In genomic region chr1:227778401-227778947, GRCh38 we compare ENCODE assay signal across 25 cellular contexts. TPM values are rescaled to one million over a fixed set of nuclear protein-coding genes. Genes with fewer than 3 reads are reported as not detected.
DNase-seq lines count a peak whose midpoint lies in the region; ATAC-seq and TF ChIP-seq lines count a peak whose summit lies in the region.
"Had no signal": no experiment of that assay in that cellular context is flagged by ENCODE, and none has a peak within 500 bp of the region (broad histone marks: within the 10 kb centered on the region; RNA-seq: fewer than 3 reads in every experiment).

No MANE protein-coding gene starts in this region.

- H3K27me3 ChIP-seq in naive thymus-derived CD4-positive, alpha-beta T cell (ENCODE audit: control insufficient read depth in 2 of 2, insufficient read depth in 2 of 2, low read length in 2 of 2) = no peaks in the 10 kb centered on the region
- H3K27me3 ChIP-seq: BLaER1 treated with 17β-estradiol and CSF1 and Interleukin-3, amounts not matched to agents 10 nM and 100 nM; breast epithelium; esophagus squamous epithelium; hepatocyte; thyroid gland had no signal

- ATAC-seq in HG02981 (IDR thresholded peaks at IDR 0.05; ENCODE audit: unreplicated experiment) (no peak), GM21717 (IDR thresholded peaks at IDR 0.05; ENCODE audit: unreplicated experiment) (no peak)
- ATAC-seq in naive thymus-derived CD4-positive, alpha-beta T cell = no peak
- ATAC-seq: Right ventricle myocardium inferior, T-helper 17 cell had no signal

- H3K27ac Mint-ChIP-seq in osteocyte (ENCODE audit: unreplicated experiment) = no peak overlapping the region
- no peak overlapping the region for H3K27ac Mint-ChIP-seq in naive thymus-derived CD4-positive, alpha-beta T cell
- H3K27ac Mint-ChIP-seq: activated naive CD4-positive, alpha-beta T cell treated with anti-CD3 and anti-CD28 coated beads, Interleukin-2, amount 10 ng/mL, durations not matched to agents 7 days and 5 days; IgD-negative memory B cell; T-helper 17 cell had no signal

- TF ChIP-seq EP300 in Ishikawa (IDR thresholded peaks at IDR 0.05; ENCODE audit: borderline replicate concordance) = 0 out of 2 replicates have a peak, but pooled peaks have one; percentile 67

- peaks cover 18% of the 10 kb centered on the region for H3K36me3 Mint-ChIP-seq in osteocyte (ENCODE audit: unreplicated experiment)
- peaks cover 0 to 29% (median 7%) of the 10 kb centered on the region in 5 donors for H3K36me3 Mint-ChIP-seq in naive thymus-derived CD4-positive, alpha-beta T cell
- H3K36me3 Mint-ChIP-seq: IgD-negative memory B cell had no signal

- no peaks in the 10 kb centered on the region for H3K9me3 ChIP-seq in naive thymus-derived CD4-positive, alpha-beta T cell (ENCODE audit: control insufficient read depth in 2 of 3, low read length in 3 of 3)
- H3K9me3 ChIP-seq: BLaER1 treated with 17β-estradiol and CSF1 and Interleukin-3, amounts not matched to agents 10 nM and 100 nM; breast epithelium; esophagus squamous epithelium; thyroid gland had no signal

- peaks cover 9 to 14% of the 10 kb centered on the region in 2 donors for H3K4me1 ChIP-seq in naive thymus-derived CD4-positive, alpha-beta T cell (ENCODE audit: control insufficient read depth in 2 of 2, insufficient read depth in 2 of 2, low read length in 2 of 2)
- H3K4me1 ChIP-seq: breast epithelium, thyroid gland had no signal

- H3K4me3 Mint-ChIP-seq in osteocyte (ENCODE audit: unreplicated experiment) = no peak overlapping the region
- no peak overlapping the region for H3K4me3 Mint-ChIP-seq in naive thymus-derived CD4-positive, alpha-beta T cell
- H3K4me3 Mint-ChIP-seq: activated naive CD4-positive, alpha-beta T cell treated with anti-CD3 and anti-CD28 coated beads, Interleukin-2, amount 10 ng/mL, durations not matched to agents 7 days and 5 days; IgD-negative memory B cell; T-helper 17 cell had no signal

- H3K4me3 ChIP-seq in coronary artery = no peak overlapping the region
- no peak overlapping the region for H3K4me3 ChIP-seq in naive thymus-derived CD4-positive, alpha-beta T cell (ENCODE audit: low read length)
- H3K4me3 ChIP-seq: BLaER1 treated with 17β-estradiol and CSF1 and Interleukin-3, amounts not matched to agents 10 nM and 100 nM; breast epithelium; esophagus squamous epithelium; hepatocyte; thyroid gland had no signal

- peaks cover 6% of the 10 kb centered on the region for H3K4me1 Mint-ChIP-seq in osteocyte (ENCODE audit: unreplicated experiment)
- H3K4me1 Mint-ChIP-seq in naive thymus-derived CD4-positive, alpha-beta T cell = peaks cover 10 to 18% (median 13%) of the 10 kb centered on the region in 7 donors

- no peak overlapping the region for H3K27ac ChIP-seq in coronary artery
- no peak overlapping the region for H3K27ac ChIP-seq in naive thymus-derived CD4-positive, alpha-beta T cell (ENCODE audit: low read depth, low read length)
- H3K27ac ChIP-seq: BLaER1 treated with 17β-estradiol and CSF1 and Interleukin-3, amounts not matched to agents 10 nM and 100 nM; breast epithelium; esophagus squamous epithelium; hepatocyte; thyroid gland had no signal

- no peaks in the 10 kb centered on the region for H3K27me3 Mint-ChIP-seq in osteocyte (ENCODE audit: unreplicated experiment)
- no peaks in the 10 kb centered on the region for H3K27me3 Mint-ChIP-seq in naive thymus-derived CD4-positive, alpha-beta T cell
- H3K27me3 Mint-ChIP-seq: activated naive CD4-positive, alpha-beta T cell treated with anti-CD3 and anti-CD28 coated beads, Interleukin-2, amount 10 ng/mL, durations not matched to agents 7 days and 5 days; IgD-negative memory B cell; T-helper 17 cell had no signal

- DNase-seq in EL (peak; percentile 70), coronary artery (ENCODE audit: low spot score) (peak; percentile 54), osteocyte (ENCODE audit: extremely low spot score, unreplicated experiment) (peak; percentile 54), GM19240 (ENCODE audit: insufficient read length, low spot score) (no peak)
- no peak for DNase-seq in naive thymus-derived CD4-positive, alpha-beta T cell
- DNase-seq: activated CD4-positive, alpha-beta T cell treated with anti-CD3 and anti-CD28 coated beads for 1 hour; activated CD8-positive, alpha-beta memory T cell treated with anti-CD3 and anti-CD28 coated beads, Interleukin-2, amount 50 U/mL, for 4 hours; activated naive CD4-positive, alpha-beta T cell treated with anti-CD3 and anti-CD28 coated beads, Interleukin-2, amount 10 ng/mL, durations not matched to agents 7 days and 5 days; esophagus squamous epithelium; left cardiac atrium; NCI-H1092; NCI-H2227 treated with DMSO at 0.1 percent for 48 hours; small intestine; T-helper 17 cell; thyroid gland had no signal

- no peak for TF ChIP-seq RAD21 in Ishikawa (IDR thresholded peaks at IDR 0.05; ENCODE audit: low read depth)

- no peaks in the 10 kb centered on the region for H3K9me3 Mint-ChIP-seq in osteocyte (ENCODE audit: unreplicated experiment)
- no peaks in the 10 kb centered on the region for H3K9me3 Mint-ChIP-seq in naive thymus-derived CD4-positive, alpha-beta T cell
- H3K9me3 Mint-ChIP-seq: activated naive CD4-positive, alpha-beta T cell treated with anti-CD3 and anti-CD28 coated beads, Interleukin-2, amount 10 ng/mL, durations not matched to agents 7 days and 5 days; IgD-negative memory B cell had no signal

- CTCF ChIA-PET in naive thymus-derived CD4-positive, alpha-beta T cell (lab: Charles Lee) = no interaction called here

- peaks cover 0 to 36% (median 3%) of the 10 kb centered on the region in 3 experiments for H3K36me3 ChIP-seq in naive thymus-derived CD4-positive, alpha-beta T cell (ENCODE audit: control insufficient read depth in 2 of 3, insufficient read depth in 3 of 3, low read length in 3 of 3)
- H3K36me3 ChIP-seq: breast epithelium had no signal

- POLR2A ChIA-PET in naive thymus-derived CD4-positive, alpha-beta T cell (lab: Charles Lee) = interaction anchor here (1.5 kb wide), 1 partner anchor 11 kb away, joined by 3 read pairs; no protein-coding TSS in a partner anchor

- TF ChIP-seq CTCF in coronary artery (IDR thresholded peaks at IDR 0.05) (no peak), osteocyte (IDR thresholded peaks at IDR 0.05) (no peak)

- intact Hi-C loops in naive thymus-derived CD4-positive, alpha-beta T cell (cut with micrococcal nuclease) = no loop called here

TF ChIP-seq in Ishikawa, 13 proteins besides CTCF, POLR2A, EP300 and RAD21:
- TF ChIP-seq MAX (IDR thresholded peaks at IDR 0.05) (no peak), NFIC (IDR thresholded peaks at IDR 0.05) (0 out of 2 replicates have a peak, but pooled peaks have one; percentile 4)
TF ChIP-seq in Ishikawa: peak in this region for 1.

RNA-seq across cellular contexts. Expression of gene PRSS38, which starts 37.0 kb away (rescaled TPM):
- not detected in 2 replicates for total RNA-seq in osteocyte
- not detected for total RNA-seq in naive thymus-derived CD4-positive, alpha-beta T cell
- polyA plus RNA-seq in naive thymus-derived CD4-positive, alpha-beta T cell = not detected
- total RNA-seq: breast epithelium, esophagus squamous epithelium, hepatocyte, left cardiac atrium, mononuclear cell, omental fat pad, Right ventricle myocardium inferior, T-helper 17 cell, thyroid gland had no signal
- polyA plus RNA-seq: hepatocyte, IgD-negative memory B cell, small intestine had no signal

RNA-seq across cellular contexts. Expression of gene SNAP47, which starts 43.2 kb away (rescaled TPM):
- 28.6 and 29.6 TPM in 2 replicates for total RNA-seq in osteocyte
- total RNA-seq in naive thymus-derived CD4-positive, alpha-beta T cell = 10 to 100 TPM; 18.5 to 31.8 (median 27.8) TPM
- 10 to 100 TPM; 46.9 to 69.5 TPM for polyA plus RNA-seq in naive thymus-derived CD4-positive, alpha-beta T cell

RNA-seq across cellular contexts. Expression of gene JMJD4, which starts 43.4 kb away (rescaled TPM):
- total RNA-seq in osteocyte = 18.2 and 20.7 TPM in 2 replicates
- total RNA-seq in naive thymus-derived CD4-positive, alpha-beta T cell = 10 to 100 TPM; 12.1 to 36.8 (median 26.3) TPM
- 10 to 100 TPM; 32.3 to 35.1 TPM for polyA plus RNA-seq in naive thymus-derived CD4-positive, alpha-beta T cell

Comparison
In these comparisons a context has a peak if more than half of its experiments do, and no peak if none do; other contexts are left out.
1. DNase-seq: peak in EL (single experiment), coronary artery (single experiment) and osteocyte (single experiment); none in GM19240 (single experiment) and naive thymus-derived CD4-positive, alpha-beta T cell (0 of 9).